In genomic region chr11:10932976-10933375, GRCh38 we compare ENCODE assay signal across 13 cellular contexts.
DNase-seq lines count a peak whose midpoint lies in the region; ATAC-seq, FAIRE-seq and TF ChIP-seq lines count a peak whose summit lies in the region.
"Had no signal": no experiment of that assay in that cellular context is flagged by ENCODE, and none has a peak within 500 bp of the region (broad histone marks: within the 10 kb centered on the region; RNA-seq: fewer than 3 reads in every experiment).

No MANE protein-coding gene starts in this region.

- H3K23ac ChIP-seq in IMR-90 (ENCODE audit: low read depth, low read length): no peak overlapping the region

- CTCF ChIA-PET in IMR-90 (lab: Yijun Ruan, JAX): interaction anchor here (1.9 kb wide), 1 partner anchor 140 kb away, joined by 6 read pairs; no protein-coding TSS in a partner anchor

- intact Hi-C loops in IMR-90 (cut with micrococcal nuclease): loop anchor here (1.0 to 10.0 kb wide), 5 partner anchors 89 to 854 kb away; no protein-coding TSS in a partner anchor
- intact Hi-C loops in uterus (cut with DNase I; ENCODE audit: low total_unique reads): loop anchor here (5.0 to 10.0 kb wide), 3 partner anchors 89 to 852 kb away; partner anchors contain the start of gene GALNT18
- intact Hi-C loops in Right ventricle myocardium superior (cut with DNase I): loop anchor here (5.0 to 10.0 kb wide), 4 partner anchors 76 to 852 kb away; partner anchors contain the start of genes EIF4G2 and ZBED5

- H3K9me3 ChIP-seq in IMR-90 (ENCODE audit: control insufficient read depth, insufficient read depth, low read length) (no peaks in the 10 kb centered on the region), astrocyte (ENCODE audit: insufficient read depth, low read depth, low read length) (no peaks in the 10 kb centered on the region), muscle layer of colon (ENCODE audit: low read length) (no peaks in the 10 kb centered on the region), uterus (no peaks in the 10 kb centered on the region), endodermal cell (ENCODE audit: control insufficient read depth, low read length) (no peaks in the 10 kb centered on the region)
- H3K9me3 ChIP-seq: esophagus squamous epithelium, ovary, right lobe of liver had no signal

- no TSS peak for BruUV-seq in IMR-90 (replicated peaks; lab: Mats Ljungman, UMichigan)

- no peak for TF ChIP-seq RAD21 in IMR-90 (IDR thresholded peaks at IDR 0.05; ENCODE audit: low read length)

- H4K5ac ChIP-seq in IMR-90 (ENCODE audit: low read depth, low read length): no peak overlapping the region

- no peaks in the 10 kb centered on the region for H3K79me2 ChIP-seq in astrocyte (ENCODE audit: insufficient read depth, low read length)

- H3K9me3 Mint-ChIP-seq in astrocyte (ENCODE audit: unreplicated experiment): no peaks in the 10 kb centered on the region
- no peaks in the 10 kb centered on the region for H3K9me3 Mint-ChIP-seq in activated T-cell treated with anti-CD3 and anti-CD28 coated beads, Interleukin-2, amount 50 U/mL, for 24 hours
- H3K9me3 Mint-ChIP-seq in endodermal cell: no peaks in the 10 kb centered on the region
- H3K9me3 Mint-ChIP-seq: activated naive CD4-positive, alpha-beta T cell treated with anti-CD3 and anti-CD28 coated beads, Interleukin-2, amount 50 U/mL, for 72 hours; CD8-positive, alpha-beta T cell had no signal

- no peak overlapping the region for H3K4ac ChIP-seq in IMR-90 (ENCODE audit: low read depth, low read length)

- H3K4me3 Mint-ChIP-seq in astrocyte (ENCODE audit: unreplicated experiment): no peak overlapping the region
- no peak overlapping the region for H3K4me3 Mint-ChIP-seq in activated T-cell treated with anti-CD3 and anti-CD28 coated beads, Interleukin-2, amount 50 U/mL, for 24 hours
- H3K4me3 Mint-ChIP-seq in endodermal cell: no peak overlapping the region

- no peak overlapping the region for H4K8ac ChIP-seq in IMR-90 (ENCODE audit: low read depth in 2 of 2, low read length in 2 of 2)

- 0 out of 2 replicates have a peak, but pooled peaks cover 3% of the 10 kb centered on the region for H3K27me3 ChIP-seq in IMR-90 (ENCODE audit: control insufficient read depth, insufficient read depth, low read length)
- no peaks in the 10 kb centered on the region for H3K27me3 ChIP-seq in astrocyte (ENCODE audit: insufficient read depth, low read length)
- H3K27me3 ChIP-seq in muscle layer of colon (ENCODE audit: control insufficient read depth in 1 of 2, insufficient read depth in 2 of 2, low read length in 2 of 2): no peaks in the 10 kb centered on the region
- H3K27me3 ChIP-seq in uterus: no peaks in the 10 kb centered on the region
- H3K27me3 ChIP-seq in endodermal cell (ENCODE audit: control insufficient read depth, insufficient read depth, low read length, poor library complexity, severe bottlenecking): peaks cover 37% of the 10 kb centered on the region
- H3K27me3 ChIP-seq: esophagus squamous epithelium, ovary, right lobe of liver had no signal

- dilution Hi-C loops in IMR-90 (cut with HindIII; ENCODE audit: low sequenced_read_pairs, unreplicated experiment): no loop called here

- H3K9ac ChIP-seq in IMR-90 (ENCODE audit: low read depth, low read length): no peak overlapping the region
- H3K9ac ChIP-seq in astrocyte (ENCODE audit: low read length): no peak overlapping the region
- no peak overlapping the region for H3K9ac ChIP-seq in muscle layer of colon (ENCODE audit: low read length)
- no peak overlapping the region for H3K9ac ChIP-seq in endodermal cell (ENCODE audit: extremely low read depth, low read length, poor library complexity, severe bottlenecking)

- no peak overlapping the region for H4K91ac ChIP-seq in IMR-90 (ENCODE audit: insufficient read depth, low read depth, low read length)

- H3K27me3 Mint-ChIP-seq in astrocyte (ENCODE audit: low read depth, unreplicated experiment) (peaks cover 8% of the 10 kb centered on the region), endodermal cell (ENCODE audit: insufficient read depth) (peaks cover 43% of the 10 kb centered on the region)
- peaks cover 48% of the 10 kb centered on the region for H3K27me3 Mint-ChIP-seq in activated T-cell treated with anti-CD3 and anti-CD28 coated beads, Interleukin-2, amount 50 U/mL, for 24 hours

- H2BK15ac ChIP-seq in IMR-90 (ENCODE audit: low read depth, low read length): no peak overlapping the region

- 94% methylated on average over 3 of the region's 5 CpGs; no CpG with 5 or more reads in 1 of the 2 experiments for WGBS in IMR-90 (ENCODE audit: extremely low coverage in 2 of 2, insufficient read length in 1 of 2), 2 experiments
- whole genome bisulfite sequencing in endodermal cell (ENCODE audit: insufficient coverage in 1 of 2, insufficient read length in 1 of 2), 2 experiments: 89 to 92% methylated on average over 4 to 5 of the region's 5 CpGs

- DNase-seq in IMR-90 (no peak), astrocyte (ENCODE audit: low read depth) (no peak), uterus (no peak), Right ventricle myocardium superior (no peak), endodermal cell (no peak)
- DNase-seq in activated T-cell treated with anti-CD3 and anti-CD28 coated beads, Interleukin-2, amount 50 U/mL, for 24 hours: no peak
- DNase-seq: SIG-M5 had no signal

- TF ChIP-seq POLR2A in IMR-90 (IDR thresholded peaks at IDR 0.05; ENCODE audit: low read depth, low read length) (no peak), uterus (IDR thresholded peaks at IDR 0.05) (no peak)

- H2BK5ac ChIP-seq in IMR-90 (ENCODE audit: low read depth, low read length, poor library complexity, severe bottlenecking): no peak overlapping the region

- peaks cover 2 to 14% of the 10 kb centered on the region in 2 experiments; a peak in 2 of 4 replicates for H3K79me1 ChIP-seq in IMR-90 (ENCODE audit: low read depth in 1 of 2, low read length in 2 of 2)

- no peaks in the 10 kb centered on the region for H3K36me3 Mint-ChIP-seq in astrocyte (ENCODE audit: low read depth, unreplicated experiment)
- no peaks in the 10 kb centered on the region for H3K36me3 Mint-ChIP-seq in activated T-cell treated with anti-CD3 and anti-CD28 coated beads, Interleukin-2, amount 50 U/mL, for 24 hours (ENCODE audit: low read depth)
- H3K36me3 Mint-ChIP-seq in endodermal cell (ENCODE audit: low read depth): no peaks in the 10 kb centered on the region
- H3K36me3 Mint-ChIP-seq: activated naive CD4-positive, alpha-beta T cell treated with anti-CD3 and anti-CD28 coated beads, Interleukin-2, amount 50 U/mL, for 72 hours; CD8-positive, alpha-beta T cell had no signal

- ATAC-seq in IMR-90 (ENCODE audit: low read depth) (no peak), Right ventricle myocardium superior (ENCODE audit: poor library complexity) (no peak)

- H3K4me1 Mint-ChIP-seq in astrocyte (ENCODE audit: low read depth, unreplicated experiment): no peaks in the 10 kb centered on the region
- H3K4me1 Mint-ChIP-seq in activated T-cell treated with anti-CD3 and anti-CD28 coated beads, Interleukin-2, amount 50 U/mL, for 24 hours (ENCODE audit: low read depth): peaks cover 19% of the 10 kb centered on the region
- H3K4me1 Mint-ChIP-seq in endodermal cell: peaks cover 3% of the 10 kb centered on the region

- peak overlapping the region; percentile 27; the same call in 1 of the 2 replicates for H2AK5ac ChIP-seq in IMR-90 (ENCODE audit: low read depth, low read length)

- H3K14ac ChIP-seq in IMR-90 (replicated peaks; ENCODE audit: low read depth, low read length): no peak overlapping the region

- no peak overlapping the region for H3K4me2 ChIP-seq in IMR-90 (ENCODE audit: low read depth, low read length)
- H3K4me2 ChIP-seq in astrocyte (ENCODE audit: low read length): no peak overlapping the region

- POLR2A ChIA-PET in IMR-90 (lab: Charles Lee; ENCODE audit: unreplicated experiment): no interaction called here

- H3K9me1 ChIP-seq in IMR-90 (ENCODE audit: insufficient read depth, low read length): no peaks in the 10 kb centered on the region

- H2AFZ ChIP-seq in IMR-90 (replicated peaks; ENCODE audit: low read length, poor library complexity): no peak overlapping the region
- H2AFZ ChIP-seq in astrocyte (ENCODE audit: low read depth, low read length): no peak overlapping the region

- FAIRE-seq in astrocyte (lab: Jason Lieb, UNC): no peak

- no peak overlapping the region for H3K18ac ChIP-seq in IMR-90 (ENCODE audit: low read depth, low read length)

- H3K27ac Mint-ChIP-seq in astrocyte (ENCODE audit: unreplicated experiment) (peak overlapping the region; percentile 21), endodermal cell (no peak overlapping the region)
- H3K27ac Mint-ChIP-seq in activated T-cell treated with anti-CD3 and anti-CD28 coated beads, Interleukin-2, amount 50 U/mL, for 24 hours: no peak overlapping the region
- H3K27ac Mint-ChIP-seq: CD8-positive, alpha-beta T cell had no signal

- no peak overlapping the region for H2BK120ac ChIP-seq in IMR-90 (ENCODE audit: low read depth, low read length)

- no peak overlapping the region for H3K27ac ChIP-seq in IMR-90 (ENCODE audit: insufficient read depth, low read length)
- no peak overlapping the region for H3K27ac ChIP-seq in astrocyte (ENCODE audit: low read depth, low read length)
- peak overlapping the region; percentile 78 for H3K27ac ChIP-seq in muscle layer of colon (ENCODE audit: low read depth, low read length)
- peak overlapping the region; percentile 98 to 99 for H3K27ac ChIP-seq in uterus
- no peak overlapping the region for H3K27ac ChIP-seq in endodermal cell (ENCODE audit: low read depth, low read length)
- H3K27ac ChIP-seq: right lobe of liver had no signal

- TF ChIP-seq CTCF in IMR-90 (conservative IDR thresholded peaks at IDR 0.05; ENCODE audit: low read depth, low read length) (no peak), astrocyte (IDR thresholded peaks at IDR 0.05; ENCODE audit: insufficient read depth, low read depth, low read length) (no peak), uterus (IDR thresholded peaks at IDR 0.05) (no peak), endodermal cell (conservative IDR thresholded peaks at IDR 0.05) (no peak)

- H3K4me1 ChIP-seq in IMR-90 (ENCODE audit: control insufficient read depth, insufficient read depth, low read length): peaks cover 5% of the 10 kb centered on the region
- peaks cover 6% of the 10 kb centered on the region for H3K4me1 ChIP-seq in astrocyte (ENCODE audit: insufficient read depth, low read length)
- H3K4me1 ChIP-seq in muscle layer of colon (ENCODE audit: insufficient read depth, low read length): peaks cover 59% of the 10 kb centered on the region
- no peaks in the 10 kb centered on the region for H3K4me1 ChIP-seq in uterus
- no peaks in the 10 kb centered on the region for H3K4me1 ChIP-seq in endodermal cell (ENCODE audit: control insufficient read depth, insufficient read depth, low read length)

- H3K4me3 ChIP-seq in IMR-90 (ENCODE audit: insufficient read depth, low read depth, low read length) (no peak overlapping the region), astrocyte (ENCODE audit: insufficient read depth, low read depth, low read length) (no peak overlapping the region), muscle layer of colon (ENCODE audit: low read depth in 1 of 2, low read length in 2 of 2) (no peak overlapping the region), uterus (no peak overlapping the region), endodermal cell (ENCODE audit: low read length) (no peak overlapping the region)
- H3K4me3 ChIP-seq: right lobe of liver had no signal

- in situ Hi-C loops in IMR-90 (cut with MboI; ENCODE audit: low sequenced_read_pairs): loop anchor here (5.0 kb wide), 3 partner anchors 76 to 854 kb away; partner anchors contain the start of gene ZBED5

- H3K36me3 ChIP-seq in IMR-90 (ENCODE audit: control insufficient read depth, insufficient read depth, low read length) (no peaks in the 10 kb centered on the region), astrocyte (ENCODE audit: insufficient read depth, low read length) (no peaks in the 10 kb centered on the region), muscle layer of colon (ENCODE audit: insufficient read depth, low read length) (no peaks in the 10 kb centered on the region), uterus (no peaks in the 10 kb centered on the region), endodermal cell (ENCODE audit: control insufficient read depth, insufficient read depth, low read length) (no peaks in the 10 kb centered on the region)
- H3K36me3 ChIP-seq: esophagus squamous epithelium, ovary, right lobe of liver had no signal

- H3K56ac ChIP-seq in IMR-90 (ENCODE audit: extremely low read depth, insufficient read depth, low read length): no peak overlapping the region

- H4K20me1 ChIP-seq in IMR-90 (ENCODE audit: insufficient read depth, low read length) (no peaks in the 10 kb centered on the region), astrocyte (ENCODE audit: insufficient read depth, low read length) (no peaks in the 10 kb centered on the region)

- no peak overlapping the region for H2AK9ac ChIP-seq in IMR-90 (replicated peaks; ENCODE audit: low read depth, low read length, poor library complexity)

- no peak overlapping the region for H2BK20ac ChIP-seq in IMR-90 (ENCODE audit: low read depth, low read length)

Comparison
In these comparisons a context has a peak if more than half of its experiments do, and no peak if none do; other contexts are left out.
1. H3K27ac ChIP-seq: peak in muscle layer of colon (single experiment) and uterus (2 of 2); none in IMR-90 (single experiment), astrocyte (single experiment) and endodermal cell (single experiment).